ENCODE assay signal across 12 cellular contexts in genomic region chr12:3704512-3705348, GRCh38. TPM values are rescaled to one million over a fixed set of nuclear protein-coding genes. Genes with fewer than 3 reads are reported as not detected.
A peak's percentile ranks its signal among the peaks of the same experiment; 100 is the strongest.
DNase-seq lines count a peak whose midpoint lies in the region; ATAC-seq and FAIRE-seq lines count a peak whose summit lies in the region.
"Had no signal": no experiment of that assay in that cellular context is flagged by ENCODE, and none has a peak within 500 bp of the region (broad histone marks: within the 10 kb centered on the region; RNA-seq: fewer than 3 reads in every experiment).

No MANE protein-coding gene starts in this region.

- H3K27me3 ChIP-seq in muscle layer of colon (ENCODE audit: control insufficient read depth in 1 of 2, insufficient read depth in 2 of 2, low read length in 2 of 2): no peaks in the 10 kb centered on the region

- peak overlapping the region; percentile 51 for H3K4me3 Mint-ChIP-seq in dendritic cell treated with granulocyte-macrophage colony-stimulating factor and Interleukin-4, amounts not matched to agents 40 ng/mL and 50 ng/mL, for 4 days
- H3K4me3 Mint-ChIP-seq: GM23338 had no signal

- H3K4me1 Mint-ChIP-seq in dendritic cell treated with granulocyte-macrophage colony-stimulating factor and Interleukin-4, amounts not matched to agents 40 ng/mL and 50 ng/mL, for 4 days (ENCODE audit: low read depth): peaks cover 23% of the 10 kb centered on the region

- DNase-seq in Right ventricle myocardium inferior (ENCODE audit: missing footprints) (no peak), cardiac septum (ENCODE audit: low spot score) (no peak), NK-92 (lab: John Stamatoyannopoulos, UW; ENCODE audit: unreplicated experiment) (no peak), NCI-H1694 treated with DMSO at 0.1 percent for 48 hours (lab: John Stamatoyannopoulos, UW) (no peak), frontal cortex (ENCODE audit: low spot score in 2 of 2) (no peak), NCI-H345 treated with DMSO at 0.1 percent for 48 hours (lab: John Stamatoyannopoulos, UW; ENCODE audit: unreplicated experiment) (no peak)
- DNase-seq: activated gamma-delta T cell treated with Interleukin-2 at 50 U/mL for 16 hours, NCI-H2227 treated with DMSO at 0.1 percent for 48 hours, T-helper 9 cell had no signal

- ATAC-seq in Right ventricle myocardium inferior: peak; percentile 54
- ATAC-seq: GM23338 had no signal

- no peaks in the 10 kb centered on the region for H3K36me3 Mint-ChIP-seq in dendritic cell treated with granulocyte-macrophage colony-stimulating factor and Interleukin-4, amounts not matched to agents 40 ng/mL and 50 ng/mL, for 4 days (ENCODE audit: low read depth)

- FAIRE-seq in frontal cortex (lab: Jason Lieb, UNC): no peak

- H3K27ac Mint-ChIP-seq in dendritic cell treated with granulocyte-macrophage colony-stimulating factor and Interleukin-4, amounts not matched to agents 40 ng/mL and 50 ng/mL, for 4 days: peak overlapping the region; percentile 89
- H3K27ac Mint-ChIP-seq: GM23338 had no signal

- no peaks in the 10 kb centered on the region for H3K27me3 Mint-ChIP-seq in dendritic cell treated with granulocyte-macrophage colony-stimulating factor and Interleukin-4, amounts not matched to agents 40 ng/mL and 50 ng/mL, for 4 days

- no peaks in the 10 kb centered on the region for H3K9me3 ChIP-seq in muscle layer of colon (ENCODE audit: low read length)

- H3K9me3 Mint-ChIP-seq in dendritic cell treated with granulocyte-macrophage colony-stimulating factor and Interleukin-4, amounts not matched to agents 40 ng/mL and 50 ng/mL, for 4 days: no peaks in the 10 kb centered on the region

- peak overlapping the region; percentile 46 for H3K27ac ChIP-seq in muscle layer of colon (ENCODE audit: low read depth, low read length)

- peaks cover 29% of the 10 kb centered on the region for H3K4me1 ChIP-seq in muscle layer of colon (ENCODE audit: insufficient read depth, low read length)

- peak overlapping the region in 1 of 2 donors; percentile 48 for H3K4me3 ChIP-seq in muscle layer of colon (ENCODE audit: low read depth in 1 of 2, low read length in 2 of 2)
- H3K4me3 ChIP-seq: GM23338 had no signal

- no peaks in the 10 kb centered on the region for H3K36me3 ChIP-seq in muscle layer of colon (ENCODE audit: insufficient read depth, low read length)

- H3K9ac ChIP-seq in muscle layer of colon (ENCODE audit: low read length): no peak overlapping the region

- intact Hi-C loops in Right ventricle myocardium inferior (cut with DNase I): no loop called here
- intact Hi-C loops in cardiac septum (cut with DNase I): no loop called here
- intact Hi-C loops in dendritic cell treated with granulocyte-macrophage colony-stimulating factor and Interleukin-4, amounts not matched to agents 40 ng/mL and 50 ng/mL, for 4 days (cut with micrococcal nuclease): no loop called here

RNA-seq across cellular contexts. Expression of gene CRACR2A, which starts 48.2 kb away (rescaled TPM):
- total RNA-seq in Right ventricle myocardium inferior: 4.5 TPM
- total RNA-seq in cardiac septum: 2.3 TPM
- total RNA-seq in frontal cortex: 0.82 TPM
